9 cellular contexts compared by ENCODE assay signal in the genomic region with DNA sequence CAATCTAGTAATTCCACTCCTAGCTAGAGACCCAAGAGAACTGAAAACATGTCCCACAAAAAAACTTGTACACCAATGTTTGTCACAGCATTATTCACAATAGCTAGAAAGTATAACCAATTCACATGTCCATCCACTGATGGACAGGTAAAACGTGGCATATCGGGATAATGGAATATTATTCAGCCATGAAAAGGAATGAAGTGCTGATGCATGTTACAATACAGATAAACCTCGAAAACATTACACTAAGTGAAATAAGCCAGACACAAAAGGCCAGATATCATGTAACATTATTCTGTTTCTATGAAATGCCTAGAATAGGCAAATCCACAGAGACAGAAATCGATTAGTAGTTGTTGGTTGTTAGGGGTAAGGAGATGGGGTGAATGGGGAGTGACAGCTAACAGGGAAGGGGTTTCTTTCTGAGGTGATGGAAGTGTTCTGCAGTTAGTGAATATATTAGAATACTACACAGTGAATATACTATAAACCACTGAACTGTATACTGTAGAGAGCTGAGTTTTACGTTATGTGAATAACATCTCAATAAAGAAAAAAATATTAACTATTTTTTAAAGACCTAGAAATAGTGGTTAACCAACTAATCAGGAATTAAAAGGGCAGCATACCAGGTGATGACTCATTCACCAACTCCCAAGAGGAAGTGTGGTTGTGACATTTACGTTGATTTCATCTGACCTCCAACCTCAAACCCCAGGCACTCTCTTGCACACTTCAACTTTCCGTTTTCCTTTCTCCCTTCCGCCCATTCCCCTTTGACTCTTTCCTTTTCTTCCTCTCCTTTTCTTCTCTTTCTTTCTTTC. TPM values are rescaled to one million over a fixed set of nuclear protein-coding genes. Genes with fewer than 3 reads are reported as not detected.
DNase-seq lines count a peak whose midpoint lies in the region; ATAC-seq, FAIRE-seq and TF ChIP-seq lines count a peak whose summit lies in the region.
"Had no signal": no experiment of that assay in that cellular context is flagged by ENCODE, and none has a peak within 500 bp of the region (broad histone marks: within the 10 kb centered on the region; RNA-seq: fewer than 3 reads in every experiment).

No MANE protein-coding gene starts in this region.

- DNase-seq in AG09319 (ENCODE audit: extremely low read depth, low read depth): peak; percentile 29
- peak; percentile 64 for DNase-seq in Karpas-422
- DNase-seq in central memory CD8-positive, alpha-beta T cell (ENCODE audit: low spot score in 2 of 2): peak in 1 of 2 donors; percentile 14
- DNase-seq in stimulated activated naive CD8-positive, alpha-beta T cell treated with anti-CD3 and anti-CD28 coated beads, Interleukin-15, amount 100 ng/mL, for 72 hours: peak; percentile 21
- no peak for DNase-seq in activated CD4-positive, CD25-positive, alpha-beta regulatory T cell (lab: John Stamatoyannopoulos, UW)
- no peak for DNase-seq in frontal cortex (ENCODE audit: low spot score in 2 of 2)
- no peak for DNase-seq in chondrocyte (ENCODE audit: low spot score)

- H3K79me2 ChIP-seq in Karpas-422 (ENCODE audit: low read length): no peaks in the 10 kb centered on the region

- no peaks in the 10 kb centered on the region for H3K9me3 Mint-ChIP-seq in central memory CD8-positive, alpha-beta T cell
- H3K9me3 Mint-ChIP-seq in stimulated activated naive CD8-positive, alpha-beta T cell treated with anti-CD3 and anti-CD28 coated beads, Interleukin-15, amount 100 ng/mL, for 72 hours: no peaks in the 10 kb centered on the region
- no peaks in the 10 kb centered on the region for H3K9me3 Mint-ChIP-seq in chondrocyte (ENCODE audit: low read depth)

- H3K4me1 ChIP-seq in Karpas-422 (ENCODE audit: low read length): peaks cover 30% of the 10 kb centered on the region

- peak; percentile 54 for ATAC-seq in GM19035 (IDR thresholded peaks at IDR 0.05; ENCODE audit: unreplicated experiment)
- ATAC-seq in central memory CD8-positive, alpha-beta T cell (replicated peaks; ENCODE audit: extremely low read depth, poor library complexity, severe bottlenecking): peak; percentile 71
- peak; percentile 87 for ATAC-seq in stimulated activated naive CD8-positive, alpha-beta T cell treated with anti-CD3 and anti-CD28 coated beads, Interleukin-15, amount 100 ng/mL, for 72 hours

- H3K9ac ChIP-seq in Karpas-422 (ENCODE audit: low read length): no peak overlapping the region

- peak overlapping the region; percentile 21 for H3K4me3 Mint-ChIP-seq in central memory CD8-positive, alpha-beta T cell
- peak overlapping the region; percentile 18 to 24 for H3K4me3 Mint-ChIP-seq in stimulated activated naive CD8-positive, alpha-beta T cell treated with anti-CD3 and anti-CD28 coated beads, Interleukin-15, amount 100 ng/mL, for 72 hours
- H3K4me3 Mint-ChIP-seq in chondrocyte (ENCODE audit: unreplicated experiment): no peak overlapping the region

- H3K27ac ChIP-seq in Karpas-422 (ENCODE audit: low read length): no peak overlapping the region

- no peaks in the 10 kb centered on the region for H3K9me2 ChIP-seq in Karpas-422 (replicated peaks; ENCODE audit: insufficient read depth, low read length)

- no peaks in the 10 kb centered on the region for H4K20me1 ChIP-seq in Karpas-422 (ENCODE audit: insufficient read depth, low read depth, low read length)

- H3K4me2 ChIP-seq in Karpas-422 (ENCODE audit: low read depth, low read length, poor library complexity, severe bottlenecking): peak overlapping the region; percentile 14

- no peak for FAIRE-seq in frontal cortex (lab: Jason Lieb, UNC)

- no peaks in the 10 kb centered on the region for H3K27me3 Mint-ChIP-seq in central memory CD8-positive, alpha-beta T cell
- H3K27me3 Mint-ChIP-seq in stimulated activated naive CD8-positive, alpha-beta T cell treated with anti-CD3 and anti-CD28 coated beads, Interleukin-15, amount 100 ng/mL, for 72 hours: peaks cover 30% of the 10 kb centered on the region
- H3K27me3 Mint-ChIP-seq in chondrocyte (ENCODE audit: low read depth): peaks cover 4% of the 10 kb centered on the region

- no peak overlapping the region for H3K4me3 ChIP-seq in Karpas-422 (ENCODE audit: low read length)

- 0 out of 2 replicates have a peak overlapping the region, but pooled peaks have one; percentile 2 for H2AFZ ChIP-seq in Karpas-422 (ENCODE audit: low read length)

- TF ChIP-seq CTCF in AG09319 (IDR thresholded peaks at IDR 0.05; ENCODE audit: low read depth, low read length) (no peak), chondrocyte (IDR thresholded peaks at IDR 0.05) (no peak)

- H3K27ac Mint-ChIP-seq in central memory CD8-positive, alpha-beta T cell (ENCODE audit: low read depth): peak overlapping the region; percentile 36
- H3K27ac Mint-ChIP-seq in stimulated activated naive CD8-positive, alpha-beta T cell treated with anti-CD3 and anti-CD28 coated beads, Interleukin-15, amount 100 ng/mL, for 72 hours: peak overlapping the region; percentile 9 to 56
- no peak overlapping the region for H3K27ac Mint-ChIP-seq in chondrocyte (ENCODE audit: unreplicated experiment)

- H3K36me3 ChIP-seq in Karpas-422 (ENCODE audit: insufficient read depth, low read length): no peaks in the 10 kb centered on the region

- H3K36me3 Mint-ChIP-seq in central memory CD8-positive, alpha-beta T cell (ENCODE audit: insufficient read depth): peaks cover 1% of the 10 kb centered on the region
- H3K36me3 Mint-ChIP-seq in chondrocyte (ENCODE audit: low read depth): no peaks in the 10 kb centered on the region
- H3K36me3 Mint-ChIP-seq: activated naive CD4-positive, alpha-beta T cell treated with anti-CD3 and anti-CD28 coated beads, Interleukin-2, amount 50 U/mL, for 72 hours had no signal

- no peaks in the 10 kb centered on the region for H3K9me3 ChIP-seq in Karpas-422 (ENCODE audit: low read length)

- peaks cover 30% of the 10 kb centered on the region for H3K4me1 Mint-ChIP-seq in central memory CD8-positive, alpha-beta T cell
- peaks cover 42% of the 10 kb centered on the region for H3K4me1 Mint-ChIP-seq in stimulated activated naive CD8-positive, alpha-beta T cell treated with anti-CD3 and anti-CD28 coated beads, Interleukin-15, amount 100 ng/mL, for 72 hours
- H3K4me1 Mint-ChIP-seq in chondrocyte (ENCODE audit: low read depth): peaks cover 9% of the 10 kb centered on the region

- no peaks in the 10 kb centered on the region for H3K27me3 ChIP-seq in Karpas-422 (ENCODE audit: low read length)

RNA-seq across cellular contexts. Expression of gene GAS7, which starts 48.6 kb away (rescaled TPM):
- 79.9 and 80.1 TPM in 2 replicates for total RNA-seq in Karpas-422 (2014; rRNA removed; shearing (Covaris generic); ENCODE audit: low replicate concordance)
- total RNA-seq in frontal cortex (67.7 TPM), chondrocyte (6.1 to 15.6 TPM (median 6.9 TPM) in 3 replicates)

Comparison
In these comparisons a context has a peak if more than half of its experiments do, and no peak if none do; other contexts are left out.
1. DNase-seq: peak in AG09319 (single experiment), Karpas-422 (single experiment) and stimulated activated naive CD8-positive, alpha-beta T cell treated with anti-CD3 and anti-CD28 coated beads, Interleukin-15, amount 100 ng/mL, for 72 hours (2 of 2); none in activated CD4-positive, CD25-positive, alpha-beta regulatory T cell (0 of 4), frontal cortex (0 of 2) and chondrocyte (single experiment).
2. Peak in every context shown above with its lines, with median percentiles within 50 percentile points of each other: ATAC-seq.